ENCODE assay signal across 1 cellular context in genomic region chr20:19661717-19662637, GRCh38.
TF ChIP-seq lines count a peak whose summit lies in the region.

No MANE protein-coding gene starts in this region.

TF ChIP-seq in HepG2, 621 proteins besides CTCF, POLR2A, EP300 and RAD21 (continued from another document and continues in another):
- TF ChIP-seq, protein P1, sequence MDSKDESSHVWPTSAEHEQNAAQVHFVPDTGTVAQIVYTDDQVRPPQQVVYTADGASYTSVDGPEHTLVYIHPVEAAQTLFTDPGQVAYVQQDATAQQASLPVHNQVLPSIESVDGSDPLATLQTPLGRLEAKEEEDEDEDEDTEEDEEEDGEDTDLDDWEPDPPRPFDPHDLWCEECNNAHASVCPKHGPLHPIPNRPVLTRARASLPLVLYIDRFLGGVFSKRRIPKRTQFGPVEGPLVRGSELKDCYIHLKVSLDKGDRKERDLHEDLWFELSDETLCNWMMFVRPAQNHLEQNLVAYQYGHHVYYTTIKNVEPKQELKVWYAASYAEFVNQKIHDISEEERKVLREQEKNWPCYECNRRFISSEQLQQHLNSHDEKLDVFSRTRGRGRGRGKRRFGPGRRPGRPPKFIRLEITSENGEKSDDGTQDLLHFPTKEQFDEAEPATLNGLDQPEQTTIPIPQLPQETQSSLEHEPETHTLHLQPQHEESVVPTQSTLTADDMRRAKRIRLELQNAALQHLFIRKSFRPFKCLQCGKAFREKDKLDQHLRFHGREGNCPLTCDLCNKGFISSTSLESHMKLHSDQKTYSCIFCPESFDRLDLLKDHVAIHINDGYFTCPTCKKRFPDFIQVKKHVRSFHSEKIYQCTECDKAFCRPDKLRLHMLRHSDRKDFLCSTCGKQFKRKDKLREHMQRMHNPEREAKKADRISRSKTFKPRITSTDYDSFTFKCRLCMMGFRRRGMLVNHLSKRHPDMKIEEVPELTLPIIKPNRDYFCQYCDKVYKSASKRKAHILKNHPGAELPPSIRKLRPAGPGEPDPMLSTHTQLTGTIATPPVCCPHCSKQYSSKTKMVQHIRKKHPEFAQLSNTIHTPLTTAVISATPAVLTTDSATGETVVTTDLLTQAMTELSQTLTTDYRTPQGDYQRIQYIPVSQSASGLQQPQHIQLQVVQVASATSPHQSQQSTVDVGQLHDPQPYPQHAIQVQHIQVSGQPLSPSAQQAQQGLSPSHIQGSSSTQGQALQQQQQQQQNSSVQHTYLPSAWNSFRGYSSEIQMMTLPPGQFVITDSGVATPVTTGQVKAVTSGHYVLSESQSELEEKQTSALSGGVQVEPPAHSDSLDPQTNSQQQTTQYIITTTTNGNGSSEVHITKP (CRISPR knock-in tag; IDR thresholded peaks at IDR 0.05; ENCODE audit: low read depth), result 0 out of 2 replicates have a peak, but pooled peaks have one; percentile 22
- TF ChIP-seq ZNF780A (CRISPR knock-in tag; IDR thresholded peaks at IDR 0.05) (no peak), ZSCAN31 (CRISPR knock-in tag; IDR thresholded peaks at IDR 0.05; ENCODE audit: low read depth) (no peak), FOXA3 (CRISPR knock-in tag; IDR thresholded peaks at IDR 0.05) (no peak), PCBP2 (optimal IDR thresholded peaks at IDR 0.05; ENCODE audit: low read depth, low read length, poor library complexity, severe bottlenecking) (no peak), ZMAT3 (CRISPR knock-in tag; conservative IDR thresholded peaks at IDR 0.05) (no peak), RAD51 (IDR thresholded peaks at IDR 0.05; ENCODE audit: borderline replicate concordance) (no peak), NFKBIZ (CRISPR knock-in tag; IDR thresholded peaks at IDR 0.05) (no peak), ZFAT (CRISPR knock-in tag; conservative IDR thresholded peaks at IDR 0.05) (no peak), GFI1 (CRISPR knock-in tag; IDR thresholded peaks at IDR 0.05; ENCODE audit: borderline replicate concordance) (no peak), HDAC2 (CRISPR knock-in tag; IDR thresholded peaks at IDR 0.05) (no peak), FOXK2 (IDR thresholded peaks at IDR 0.05) (no peak), MBNL3 (CRISPR knock-in tag; conservative IDR thresholded peaks at IDR 0.05) (no peak), ZMAT5 (CRISPR knock-in tag; IDR thresholded peaks at IDR 0.05; ENCODE audit: borderline replicate concordance, low read depth) (no peak), ZNF136 (CRISPR knock-in tag; IDR thresholded peaks at IDR 0.05; ENCODE audit: low read depth) (no peak), AGO1 (IDR thresholded peaks at IDR 0.05; ENCODE audit: low read depth, low read length, poor library complexity, severe bottlenecking) (no peak), BHLHE40 (IDR thresholded peaks at IDR 0.05; ENCODE audit: low read length) (peak; percentile 15; the same call in 1 of the 2 replicates), KDM5A (IDR thresholded peaks at IDR 0.05; ENCODE audit: borderline replicate concordance, low read length) (no peak), ZNF660 (CRISPR knock-in tag; IDR thresholded peaks at IDR 0.05; ENCODE audit: borderline replicate concordance, low read depth) (no peak), SCMH1 (CRISPR knock-in tag; IDR thresholded peaks at IDR 0.05; ENCODE audit: borderline replicate concordance) (no peak), SMAD9 (CRISPR knock-in tag; IDR thresholded peaks at IDR 0.05) (0 out of 2 replicates have a peak, but pooled peaks have one; percentile 45), ZBTB39 (CRISPR knock-in tag; IDR thresholded peaks at IDR 0.05) (no peak), SMC3 (IDR thresholded peaks at IDR 0.05; ENCODE audit: low read length) (peak; percentile 98), ZNF354B (CRISPR knock-in tag; IDR thresholded peaks at IDR 0.05) (no peak), ZBTB38 (CRISPR knock-in tag; IDR thresholded peaks at IDR 0.05) (0 out of 2 replicates have a peak, but pooled peaks have one; percentile 48), ZFY (CRISPR knock-in tag; IDR thresholded peaks at IDR 0.05) (no peak), PHF8 (CRISPR knock-in tag; IDR thresholded peaks at IDR 0.05) (no peak), ZNF672 (CRISPR knock-in tag; IDR thresholded peaks at IDR 0.05) (no peak), BCL6 (CRISPR knock-in tag; IDR thresholded peaks at IDR 0.05) (no peak), HMGXB4 (CRISPR knock-in tag; IDR thresholded peaks at IDR 0.05; ENCODE audit: borderline replicate concordance in 1 of 2, low read depth in 1 of 2) (peak; percentile 17 to 40; a peak in 2 of 4 replicates), ZNF430 (CRISPR knock-in tag; IDR thresholded peaks at IDR 0.05) (no peak), HES4 (CRISPR knock-in tag; IDR thresholded peaks at IDR 0.05; ENCODE audit: borderline replicate concordance) (no peak), ZNF235 (CRISPR knock-in tag; IDR thresholded peaks at IDR 0.05; ENCODE audit: borderline replicate concordance) (no peak), ZFP36 (IDR thresholded peaks at IDR 0.05; ENCODE audit: borderline replicate concordance, low read depth, low read length, partially characterized antibody) (no peak), FOXP1 (IDR thresholded peaks at IDR 0.05) (no peak), FOXP1 (CRISPR knock-in tag; IDR thresholded peaks at IDR 0.05) (no peak), MEF2D (CRISPR knock-in tag; IDR thresholded peaks at IDR 0.05) (no peak)
- TF ChIP-seq, protein P2, sequence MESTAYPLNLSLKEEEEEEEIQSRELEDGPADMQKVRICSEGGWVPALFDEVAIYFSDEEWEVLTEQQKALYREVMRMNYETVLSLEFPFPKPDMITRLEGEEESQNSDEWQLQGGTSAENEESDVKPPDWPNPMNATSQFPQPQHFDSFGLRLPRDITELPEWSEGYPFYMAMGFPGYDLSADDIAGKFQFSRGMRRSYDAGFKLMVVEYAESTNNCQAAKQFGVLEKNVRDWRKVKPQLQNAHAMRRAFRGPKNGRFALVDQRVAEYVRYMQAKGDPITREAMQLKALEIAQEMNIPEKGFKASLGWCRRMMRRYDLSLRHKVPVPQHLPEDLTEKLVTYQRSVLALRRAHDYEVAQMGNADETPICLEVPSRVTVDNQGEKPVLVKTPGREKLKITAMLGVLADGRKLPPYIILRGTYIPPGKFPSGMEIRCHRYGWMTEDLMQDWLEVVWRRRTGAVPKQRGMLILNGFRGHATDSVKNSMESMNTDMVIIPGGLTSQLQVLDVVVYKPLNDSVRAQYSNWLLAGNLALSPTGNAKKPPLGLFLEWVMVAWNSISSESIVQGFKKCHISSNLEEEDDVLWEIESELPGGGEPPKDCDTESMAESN (CRISPR knock-in tag; conservative IDR thresholded peaks at IDR 0.05), result no peak
- TF ChIP-seq, protein P3, sequence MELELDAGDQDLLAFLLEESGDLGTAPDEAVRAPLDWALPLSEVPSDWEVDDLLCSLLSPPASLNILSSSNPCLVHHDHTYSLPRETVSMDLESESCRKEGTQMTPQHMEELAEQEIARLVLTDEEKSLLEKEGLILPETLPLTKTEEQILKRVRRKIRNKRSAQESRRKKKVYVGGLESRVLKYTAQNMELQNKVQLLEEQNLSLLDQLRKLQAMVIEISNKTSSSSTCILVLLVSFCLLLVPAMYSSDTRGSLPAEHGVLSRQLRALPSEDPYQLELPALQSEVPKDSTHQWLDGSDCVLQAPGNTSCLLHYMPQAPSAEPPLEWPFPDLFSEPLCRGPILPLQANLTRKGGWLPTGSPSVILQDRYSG (CRISPR knock-in tag; IDR thresholded peaks at IDR 0.05), result no peak
- TF ChIP-seq, protein P4, sequence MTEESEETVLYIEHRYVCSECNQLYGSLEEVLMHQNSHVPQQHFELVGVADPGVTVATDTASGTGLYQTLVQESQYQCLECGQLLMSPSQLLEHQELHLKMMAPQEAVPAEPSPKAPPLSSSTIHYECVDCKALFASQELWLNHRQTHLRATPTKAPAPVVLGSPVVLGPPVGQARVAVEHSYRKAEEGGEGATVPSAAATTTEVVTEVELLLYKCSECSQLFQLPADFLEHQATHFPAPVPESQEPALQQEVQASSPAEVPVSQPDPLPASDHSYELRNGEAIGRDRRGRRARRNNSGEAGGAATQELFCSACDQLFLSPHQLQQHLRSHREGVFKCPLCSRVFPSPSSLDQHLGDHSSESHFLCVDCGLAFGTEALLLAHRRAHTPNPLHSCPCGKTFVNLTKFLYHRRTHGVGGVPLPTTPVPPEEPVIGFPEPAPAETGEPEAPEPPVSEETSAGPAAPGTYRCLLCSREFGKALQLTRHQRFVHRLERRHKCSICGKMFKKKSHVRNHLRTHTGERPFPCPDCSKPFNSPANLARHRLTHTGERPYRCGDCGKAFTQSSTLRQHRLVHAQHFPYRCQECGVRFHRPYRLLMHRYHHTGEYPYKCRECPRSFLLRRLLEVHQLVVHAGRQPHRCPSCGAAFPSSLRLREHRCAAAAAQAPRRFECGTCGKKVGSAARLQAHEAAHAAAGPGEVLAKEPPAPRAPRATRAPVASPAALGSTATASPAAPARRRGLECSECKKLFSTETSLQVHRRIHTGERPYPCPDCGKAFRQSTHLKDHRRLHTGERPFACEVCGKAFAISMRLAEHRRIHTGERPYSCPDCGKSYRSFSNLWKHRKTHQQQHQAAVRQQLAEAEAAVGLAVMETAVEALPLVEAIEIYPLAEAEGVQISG (CRISPR knock-in tag; IDR thresholded peaks at IDR 0.05), result no peak
- TF ChIP-seq, protein P5, sequence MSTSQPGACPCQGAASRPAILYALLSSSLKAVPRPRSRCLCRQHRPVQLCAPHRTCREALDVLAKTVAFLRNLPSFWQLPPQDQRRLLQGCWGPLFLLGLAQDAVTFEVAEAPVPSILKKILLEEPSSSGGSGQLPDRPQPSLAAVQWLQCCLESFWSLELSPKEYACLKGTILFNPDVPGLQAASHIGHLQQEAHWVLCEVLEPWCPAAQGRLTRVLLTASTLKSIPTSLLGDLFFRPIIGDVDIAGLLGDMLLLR (CRISPR knock-in tag; IDR thresholded peaks at IDR 0.05), result no peak
- TF ChIP-seq, protein P6, sequence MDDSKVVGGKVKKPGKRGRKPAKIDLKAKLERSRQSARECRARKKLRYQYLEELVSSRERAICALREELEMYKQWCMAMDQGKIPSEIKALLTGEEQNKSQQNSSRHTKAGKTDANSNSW (CRISPR knock-in tag; IDR thresholded peaks at IDR 0.05; ENCODE audit: borderline replicate concordance), result no peak
